ENCODE assay signal across 21 cellular contexts in genomic region chr3:56322862-56323261, GRCh38.
DNase-seq lines count a peak whose midpoint lies in the region; ATAC-seq, FAIRE-seq and TF ChIP-seq lines count a peak whose summit lies in the region.
"Had no signal": no experiment of that assay in that cellular context is flagged by ENCODE, and none has a peak within 500 bp of the region (broad histone marks: within the 10 kb centered on the region; RNA-seq: fewer than 3 reads in every experiment).

No MANE protein-coding gene starts in this region.

- peak overlapping the region; percentile 50; the same call in 1 of the 2 replicates for H3K4me2 ChIP-seq in BLaER1
- peak overlapping the region; percentile 45; the same call in 1 of the 2 replicates for H3K4me2 ChIP-seq in OCI-LY7 (ENCODE audit: low read length)

- no peaks in the 10 kb centered on the region for H4K20me1 ChIP-seq in BLaER1
- no peaks in the 10 kb centered on the region for H4K20me1 ChIP-seq in OCI-LY7 (ENCODE audit: insufficient read depth, low read length)

- H3K9me2 ChIP-seq in OCI-LY7 (ENCODE audit: insufficient read depth, low read length), result no peaks in the 10 kb centered on the region

- POLR2A ChIA-PET in OCI-LY7 (lab: Charles Lee), result interaction anchor here (0.9 kb wide), 1 partner anchor 14 kb away, joined by 3 read pairs; no protein-coding TSS in a partner anchor
- POLR2A ChIA-PET in activated CD8-positive, alpha-beta T cell treated with anti-CD3 and anti-CD28 coated beads for 36 hours (lab: Charles Lee), result no interaction called here

- H3K9me3 ChIP-seq in BLaER1, result no peaks in the 10 kb centered on the region
- no peaks in the 10 kb centered on the region for H3K9me3 ChIP-seq in OCI-LY7 (ENCODE audit: low read length)
- no peaks in the 10 kb centered on the region for H3K9me3 ChIP-seq in mesodermal cell (ENCODE audit: control insufficient read depth, low read length)
- no peaks in the 10 kb centered on the region for H3K9me3 ChIP-seq in gastrocnemius medialis
- no peaks in the 10 kb centered on the region for H3K9me3 ChIP-seq in tibial artery

- intact Hi-C loops in OCI-LY7 (cut with micrococcal nuclease; ENCODE audit: unreplicated experiment), result no loop called here
- intact Hi-C loops in gastrocnemius medialis (cut with DNase I; ENCODE audit: low total_unique reads), result no loop called here
- intact Hi-C loops in tibial artery (cut with DNase I; ENCODE audit: low total_unique reads), result no loop called here
- intact Hi-C loops in activated CD8-positive, alpha-beta T cell treated with anti-CD3 and anti-CD28 coated beads for 36 hours (cut with micrococcal nuclease), result no loop called here

- H3K9me3 Mint-ChIP-seq in activated CD8-positive, alpha-beta T cell treated with anti-CD3 and anti-CD28 coated beads for 36 hours, result no peaks in the 10 kb centered on the region
- H3K9me3 Mint-ChIP-seq: CD14-positive monocyte; CD8-positive, alpha-beta T cell had no signal

- H3K27me3 Mint-ChIP-seq in activated CD8-positive, alpha-beta T cell treated with anti-CD3 and anti-CD28 coated beads for 36 hours, result peaks cover 9% of the 10 kb centered on the region

- H3K36me3 ChIP-seq in BLaER1 (no peaks in the 10 kb centered on the region), OCI-LY7 (ENCODE audit: insufficient read depth, low read length) (no peaks in the 10 kb centered on the region), mesodermal cell (ENCODE audit: control insufficient read depth, insufficient read depth, low read length) (no peaks in the 10 kb centered on the region), gastrocnemius medialis (no peaks in the 10 kb centered on the region), tibial artery (no peaks in the 10 kb centered on the region)

- H3K4me1 Mint-ChIP-seq in activated CD8-positive, alpha-beta T cell treated with anti-CD3 and anti-CD28 coated beads for 36 hours (ENCODE audit: low read depth), result no peaks in the 10 kb centered on the region

- H3K4me1 ChIP-seq in BLaER1 (peaks cover 56% of the 10 kb centered on the region), OCI-LY7 (ENCODE audit: insufficient read depth, low read length, poor library complexity, severe bottlenecking) (peaks cover 60% of the 10 kb centered on the region), mesodermal cell (ENCODE audit: control insufficient read depth, insufficient read depth, low read length, poor library complexity, severe bottlenecking) (peaks cover 25% of the 10 kb centered on the region), gastrocnemius medialis (no peaks in the 10 kb centered on the region), tibial artery (no peaks in the 10 kb centered on the region)

- no peak for FAIRE-seq in GM12891 (lab: Jason Lieb, UNC)
- FAIRE-seq: A204.1, D721Med, HepG2, HTR-8/SVneo had no signal

- no peaks in the 10 kb centered on the region for H3K79me2 ChIP-seq in OCI-LY7 (ENCODE audit: insufficient read depth, low read depth, low read length)

- no peak overlapping the region for H3K27ac ChIP-seq in BLaER1
- H3K27ac ChIP-seq in OCI-LY7 (ENCODE audit: low read depth, low read length, poor library complexity, severe bottlenecking), result peak overlapping the region; percentile 79
- H3K27ac ChIP-seq in mesodermal cell (ENCODE audit: low read depth, low read length, severe bottlenecking), result peak overlapping the region; percentile 85
- no peak overlapping the region for H3K27ac ChIP-seq in gastrocnemius medialis
- H3K27ac ChIP-seq in tibial artery, result no peak overlapping the region
- H3K27ac ChIP-seq: GM23248 had no signal

- TF ChIP-seq CTCF in OCI-LY7 (conservative IDR thresholded peaks at IDR 0.05; ENCODE audit: low read length) (no peak), gastrocnemius medialis (IDR thresholded peaks at IDR 0.05 in 4 of 5, conservative IDR thresholded peaks at IDR 0.05 in 1 of 5) (no peak), tibial artery (IDR thresholded peaks at IDR 0.05) (no peak)
- no peak for TF ChIP-seq CTCF in activated CD8-positive, alpha-beta T cell treated with anti-CD3 and anti-CD28 coated beads for 36 hours (IDR thresholded peaks at IDR 0.05)

- 80 to 100% methylated on average over 1 of the region's 2 CpGs for WGBS in mesodermal cell (ENCODE audit: insufficient coverage in 2 of 2), 2 experiments

- H2AFZ ChIP-seq in OCI-LY7 (ENCODE audit: low read length), result no peak overlapping the region; the same call in 1 of the 2 replicates
- H2AFZ ChIP-seq: GM23248 had no signal

- H3K27ac Mint-ChIP-seq in activated CD8-positive, alpha-beta T cell treated with anti-CD3 and anti-CD28 coated beads for 36 hours, result no peak overlapping the region
- H3K27ac Mint-ChIP-seq: B cell; CD8-positive, alpha-beta T cell had no signal

- CTCF ChIA-PET in OCI-LY7 (lab: Charles Lee; ENCODE audit: unreplicated experiment), result no interaction called here
- CTCF ChIA-PET in activated CD8-positive, alpha-beta T cell treated with anti-CD3 and anti-CD28 coated beads for 36 hours (lab: Charles Lee), result interaction anchor here (2.7 kb wide), 1 partner anchor 18 kb away, joined by 13 read pairs; no protein-coding TSS in a partner anchor

- no peak overlapping the region for H3K4me3 ChIP-seq in BLaER1
- H3K4me3 ChIP-seq in OCI-LY7 (ENCODE audit: low read depth, low read length, poor library complexity, severe bottlenecking), result no peak overlapping the region
- H3K4me3 ChIP-seq in mesodermal cell (ENCODE audit: extremely low read depth, insufficient read depth, low read length, poor library complexity, severe bottlenecking), result no peak overlapping the region
- H3K4me3 ChIP-seq in gastrocnemius medialis, result no peak overlapping the region
- H3K4me3 ChIP-seq in tibial artery, result no peak overlapping the region
- H3K4me3 ChIP-seq: GM23248 had no signal

- in situ Hi-C loops in gastrocnemius medialis (cut with MboI; ENCODE audit: low sequenced_read_pairs in 4 of 4), result no loop called here

- H3K27me3 ChIP-seq in BLaER1 (no peaks in the 10 kb centered on the region), gastrocnemius medialis (no peaks in the 10 kb centered on the region), tibial artery (no peaks in the 10 kb centered on the region)

- H3K36me3 Mint-ChIP-seq in activated CD8-positive, alpha-beta T cell treated with anti-CD3 and anti-CD28 coated beads for 36 hours (ENCODE audit: low read depth), result no peaks in the 10 kb centered on the region
- H3K36me3 Mint-ChIP-seq: CD14-positive monocyte; CD8-positive, alpha-beta T cell had no signal

- H3K4me3 Mint-ChIP-seq in activated CD8-positive, alpha-beta T cell treated with anti-CD3 and anti-CD28 coated beads for 36 hours, result no peak overlapping the region
- H3K4me3 Mint-ChIP-seq: B cell; CD14-positive monocyte; CD8-positive, alpha-beta T cell had no signal

- DNase-seq in OCI-LY7 (ENCODE audit: low spot score) (no peak), gastrocnemius medialis (no peak), tibial artery (no peak), GM12891 (ENCODE audit: insufficient read length, low spot score) (no peak)
- DNase-seq in activated CD8-positive, alpha-beta T cell treated with anti-CD3 and anti-CD28 coated beads for 36 hours, result no peak
- DNase-seq: CD8-positive, alpha-beta T cell; COR-L47; DMS153; DND-41; GDM1; GM23248; H7 had no signal

- TF ChIP-seq POLR2A in gastrocnemius medialis (IDR thresholded peaks at IDR 0.05), result no peak
- TF ChIP-seq POLR2A in GM12891 (IDR thresholded peaks at IDR 0.05; ENCODE audit: low read depth, low read length), result no peak

- peak; percentile 47 for ATAC-seq in GM18868 (IDR thresholded peaks at IDR 0.05; ENCODE audit: unreplicated experiment)
- ATAC-seq in gastrocnemius medialis, result no peak
- ATAC-seq in activated CD8-positive, alpha-beta T cell treated with anti-CD3 and anti-CD28 coated beads for 36 hours, result no peak
- ATAC-seq: CD8-positive, alpha-beta T cell; HepG2 had no signal

- BruUV-seq in OCI-LY7 (replicated peaks; lab: Mats Ljungman, UMichigan), result no TSS peak

- H3K9ac ChIP-seq in BLaER1, result no peak overlapping the region
- H3K9ac ChIP-seq: GM23248 had no signal

TF ChIP-seq in GM12891, 5 proteins besides CTCF, POLR2A, EP300 and RAD21:
- TF ChIP-seq SPI1 (IDR thresholded peaks at IDR 0.05; ENCODE audit: low read depth, low read length) (no peak), TAF1 (IDR thresholded peaks at IDR 0.05; ENCODE audit: low read depth, low read length) (no peak), PAX5 (IDR thresholded peaks at IDR 0.05; ENCODE audit: insufficient read depth, low read length, severe bottlenecking) (no peak), POU2F2 (IDR thresholded peaks at IDR 0.05; ENCODE audit: low read depth, low read length) (no peak), POLR2AphosphoS5 (IDR thresholded peaks at IDR 0.05; ENCODE audit: low read depth, low read length) (no peak)
TF ChIP-seq in GM12891: peak in this region for 0.

Comparison
In these comparisons a context has a peak if more than half of its experiments do, and no peak if none do; other contexts are left out.
1. H3K27ac ChIP-seq: peak in OCI-LY7 (single experiment) and mesodermal cell (single experiment); none in BLaER1 (single experiment), gastrocnemius medialis (0 of 4) and tibial artery (0 of 2).